Comparison of ENCODE assay signal across 8 cellular contexts in the genomic region with DNA sequence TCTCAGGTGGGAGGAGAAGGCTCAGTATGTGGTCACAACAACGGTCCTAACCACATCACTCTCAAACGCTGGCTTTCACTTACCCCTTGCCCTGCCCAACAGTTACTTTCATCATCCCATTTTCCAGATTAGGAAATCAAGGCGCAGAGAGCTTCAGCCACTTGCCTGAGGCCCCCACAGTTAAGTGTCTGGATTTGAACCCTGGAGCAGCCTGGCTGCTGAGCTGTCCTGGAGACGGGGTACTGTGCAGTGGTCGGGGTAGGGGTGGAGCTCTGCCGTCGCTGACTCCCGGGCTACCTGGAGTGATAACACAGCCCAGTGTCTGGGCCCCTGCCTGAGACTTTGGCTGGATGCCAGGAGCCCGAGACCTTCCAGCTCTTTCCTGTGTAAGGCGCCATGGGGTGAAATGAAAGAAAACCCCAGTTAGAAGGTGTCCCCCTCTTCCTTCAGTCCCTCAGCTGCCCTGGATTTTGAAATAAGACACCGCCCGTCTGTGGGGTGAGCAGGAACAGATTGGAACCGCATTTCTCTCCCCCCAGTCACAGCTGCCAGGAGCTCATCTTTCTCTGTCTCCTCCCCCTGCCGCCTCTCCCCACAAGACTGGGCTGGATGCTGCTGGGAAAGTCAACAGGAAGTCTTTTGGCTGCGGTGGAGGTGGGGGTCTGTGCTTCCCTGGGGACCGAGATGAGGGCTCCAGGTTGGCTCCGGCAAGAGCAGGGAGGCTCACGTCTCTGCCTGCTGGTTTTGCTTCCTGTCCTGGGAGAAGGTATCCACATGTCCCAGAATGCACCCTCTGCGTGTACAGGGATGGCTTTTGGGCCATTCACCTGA.
DNase-seq lines count a peak whose midpoint lies in the region; ATAC-seq, FAIRE-seq and TF ChIP-seq lines count a peak whose summit lies in the region.

No MANE protein-coding gene starts in this region.

- no peaks in the 10 kb centered on the region for H3K27me3 Mint-ChIP-seq in nephron progenitor cell (ENCODE audit: low read depth, poor library complexity)

- no peak overlapping the region; a peak in 1 of 7 replicates for H3K9ac ChIP-seq in H1 (replicated peaks in 1 of 4; ENCODE audit: extremely low read depth in 1 of 4, low read depth in 3 of 4, low read length in 3 of 4)

- DNase-seq in GM18507 (ENCODE audit: extremely low spot score, insufficient read length, low read depth): no peak
- DNase-seq in NCI-H2081 treated with DMSO at 0.1 percent for 48 hours (lab: John Stamatoyannopoulos, UW): peak; percentile 95
- DNase-seq in H1 (ENCODE audit: low read depth in 1 of 2, low spot score in 2 of 2): peak in 1 of 2 experiments; percentile 69
- peak; percentile 69 for DNase-seq in nephron progenitor cell
- no peak for DNase-seq in SKM-1 (lab: John Stamatoyannopoulos, UW; ENCODE audit: unreplicated experiment)

- H3K23me2 ChIP-seq in H1 (ENCODE audit: low read depth, low read length): no peaks in the 10 kb centered on the region

- peaks cover 0 to 61% of the 10 kb centered on the region in 2 experiments; a peak in 2 of 4 replicates for H3K79me2 ChIP-seq in H1 (ENCODE audit: control insufficient read depth in 1 of 2, insufficient read depth in 2 of 2, low read length in 2 of 2)

- peak overlapping the region; percentile 14 for H4K91ac ChIP-seq in H1 (replicated peaks; ENCODE audit: insufficient read length, low read length)

- no peaks in the 10 kb centered on the region for H3K9me3 Mint-ChIP-seq in nephron progenitor cell

- H2AK5ac ChIP-seq in H1 (ENCODE audit: low read depth, low read length): peak overlapping the region; percentile 95

- peak overlapping the region; percentile 48 for H4K5ac ChIP-seq in H1 (ENCODE audit: insufficient read length, low read depth, low read length)

- ATAC-seq in GM19395 (IDR thresholded peaks at IDR 0.05; ENCODE audit: unreplicated experiment) (no peak), HG03565 (IDR thresholded peaks at IDR 0.05; ENCODE audit: unreplicated experiment) (no peak)

- TF ChIP-seq POLR2A in H1 (IDR thresholded peaks at IDR 0.05; ENCODE audit: control extremely low read depth in 1 of 2, low read depth in 2 of 2, low read length in 2 of 2): no peak

- no peak overlapping the region for H3K23ac ChIP-seq in H1 (ENCODE audit: insufficient read length)

- H3K4ac ChIP-seq in H1 (replicated peaks; ENCODE audit: insufficient read length, low read depth, low read length): peak overlapping the region; percentile 55

- H3K18ac ChIP-seq in H1 (ENCODE audit: extremely low read depth, low read length): peak overlapping the region; percentile 88

- H3K4me1 ChIP-seq in H1 (replicated peaks in 1 of 4; ENCODE audit: control insufficient read depth in 3 of 4, insufficient read depth in 4 of 4, low read length in 3 of 4): peaks cover 7 to 52% (median 42%) of the 10 kb centered on the region in 4 experiments

- POLR2A ChIA-PET in H1 (lab: Charles Lee; ENCODE audit: partially characterized antibody): interaction anchor here (1.0 to 3.5 kb wide), 10 partner anchors 9 to 80 kb away, joined by 3 to 16 read pairs (median 4); no protein-coding TSS in a partner anchor

- TF ChIP-seq EP300 in H1 (IDR thresholded peaks at IDR 0.05; ENCODE audit: borderline replicate concordance in 1 of 2, low read depth in 2 of 2, low read length in 2 of 2): no peak

- peak overlapping the region; percentile 30 to 58 for H3K4me2 ChIP-seq in H1 (ENCODE audit: insufficient read depth in 1 of 2, low read depth in 2 of 2, low read length in 2 of 2)

- H3K9me3 ChIP-seq in H1 (ENCODE audit: insufficient read depth in 2 of 2, low read depth in 1 of 2, low read length in 1 of 2): no peaks in the 10 kb centered on the region

- H2BK5ac ChIP-seq in H1 (ENCODE audit: low read depth, low read length): peak overlapping the region; percentile 93

- peak overlapping the region; percentile 98 for H3K27ac Mint-ChIP-seq in nephron progenitor cell

- H3K4me1 Mint-ChIP-seq in nephron progenitor cell: peaks cover 74% of the 10 kb centered on the region

- TF ChIP-seq RAD21 in H1 (IDR thresholded peaks at IDR 0.05 in 1 of 2, conservative IDR thresholded peaks at IDR 0.05 in 1 of 2; ENCODE audit: low read depth in 2 of 2, low read length in 2 of 2): no peak

- H4K8ac ChIP-seq in H1 (ENCODE audit: extremely low read depth, insufficient read depth, low read length): no peak overlapping the region; the same call in 1 of the 2 replicates

- peak overlapping the region; percentile 9 for H2BK120ac ChIP-seq in H1 (replicated peaks; ENCODE audit: low read depth, low read length)

- FAIRE-seq in GM18507 (lab: Jason Lieb, UNC): peak; percentile 82
- FAIRE-seq in H1 (lab: Jason Lieb, UNC): no peak

- H2BK12ac ChIP-seq in H1 (ENCODE audit: low read depth, low read length): peak overlapping the region; percentile 97

- H2AFZ ChIP-seq in H1 (ENCODE audit: low read length): no peak overlapping the region

- peak overlapping the region; percentile 67 for H3K4me3 Mint-ChIP-seq in nephron progenitor cell

- H2BK20ac ChIP-seq in H1 (ENCODE audit: low read length): 0 out of 2 replicates have a peak overlapping the region, but pooled peaks have one; percentile 34

- WGBS in H1 (ENCODE audit: extremely low coverage in 1 of 2, insufficient coverage in 1 of 2, insufficient read length in 1 of 2, insufficient replicate concordance in 2 of 2, low coverage in 1 of 2, low lambda C conversion rate in 2 of 2, missing lambda C conversion rate in 1 of 2), 2 experiments: 38% methylated on average over 19 of the region's 19 CpGs; no CpG with 5 or more reads in 1 of the 2 experiments

- H3K14ac ChIP-seq in H1 (ENCODE audit: insufficient read length): no peak overlapping the region

- TF ChIP-seq CTCF in WI38 (IDR thresholded peaks at IDR 0.05; ENCODE audit: low read depth, low read length): no peak
- TF ChIP-seq CTCF in H1 (IDR thresholded peaks at IDR 0.05; ENCODE audit: control extremely low read depth in 1 of 3, insufficient read depth in 1 of 3, low read depth in 1 of 3, low read length in 3 of 3): no peak
- TF ChIP-seq CTCF in nephron progenitor cell (IDR thresholded peaks at IDR 0.05): no peak

- no peak overlapping the region for H3K56ac ChIP-seq in H1 (replicated peaks; ENCODE audit: insufficient read length, low read depth, low read length)

- H3K36me3 ChIP-seq in H1 (ENCODE audit: control insufficient read depth in 2 of 4, insufficient read depth in 4 of 4, low read length in 3 of 4): no peaks in the 10 kb centered on the region

- peak overlapping the region; percentile 83; the same call in 1 of the 2 replicates for H2BK15ac ChIP-seq in H1 (ENCODE audit: low read length)

- peaks cover 12 to 17% of the 10 kb centered on the region in 2 experiments for H4K20me1 ChIP-seq in H1 (replicated peaks in 1 of 2; ENCODE audit: control insufficient read depth in 1 of 2, insufficient read depth in 2 of 2, low read length in 2 of 2)

- H3K27ac ChIP-seq in H1 (ENCODE audit: low read depth, low read length): peak overlapping the region; percentile 70

- H3K4me3 ChIP-seq in WI38 (ENCODE audit: low read depth, low read length): peak overlapping the region; percentile 26; the same call in 1 of the 2 replicates
- H3K4me3 ChIP-seq in H1 (ENCODE audit: extremely low read depth in 1 of 4, insufficient read depth in 2 of 4, low read depth in 3 of 4, low read length in 4 of 4): peak overlapping the region in 1 of 4 experiments; percentile 3; a peak in 1 of 8 replicates

- H3K36me3 Mint-ChIP-seq in nephron progenitor cell (ENCODE audit: low read depth): no peaks in the 10 kb centered on the region

- H3K79me1 ChIP-seq in H1 (ENCODE audit: low read depth, low read length): peaks cover 24% of the 10 kb centered on the region

- CTCF ChIA-PET in H1 (lab: Charles Lee; ENCODE audit: partially characterized antibody): interaction anchor here (1.1 to 39.2 kb wide), 9 partner anchors 8 to 73 kb away, joined by 3 to 512 read pairs (median 5); no protein-coding TSS in a partner anchor

- no peaks in the 10 kb centered on the region for H3K27me3 ChIP-seq in H1 (replicated peaks in 1 of 4; ENCODE audit: control insufficient read depth in 3 of 4, extremely low read depth in 1 of 4, insufficient read depth in 3 of 4, low read length in 3 of 4)

TF ChIP-seq in H1, 55 proteins besides CTCF, POLR2A, EP300 and RAD21:
- TF ChIP-seq HDAC2 (IDR thresholded peaks at IDR 0.05; ENCODE audit: borderline replicate concordance in 1 of 2, low read depth in 2 of 2, low read length in 2 of 2): 0 out of 4 replicates have a peak, but pooled peaks of 1 of the 2 experiments have one; percentile 50
- 0 out of 2 replicates have a peak, but pooled peaks have one; percentile 7 for TF ChIP-seq TAF1 (IDR thresholded peaks at IDR 0.05; ENCODE audit: low read depth, low read length)
- no peak for TF ChIP-seq GTF2F1 (IDR thresholded peaks at IDR 0.05; ENCODE audit: borderline replicate concordance, low read depth, low read length)
- TF ChIP-seq SUZ12 (IDR thresholded peaks at IDR 0.05; ENCODE audit: low read length): no peak
- no peak for TF ChIP-seq CTBP2 (IDR thresholded peaks at IDR 0.05; ENCODE audit: borderline replicate concordance, insufficient read depth, insufficient read length, low read length)
- TF ChIP-seq SP1 (IDR thresholded peaks at IDR 0.05; ENCODE audit: low read depth, low read length): no peak
- TF ChIP-seq RFX5 (IDR thresholded peaks at IDR 0.05; ENCODE audit: borderline replicate concordance, low read depth, low read length): no peak
- no peak for TF ChIP-seq ZNF274 (IDR thresholded peaks at IDR 0.05; ENCODE audit: borderline replicate concordance, extremely low read depth, low read length)
- TF ChIP-seq CHD2 (IDR thresholded peaks at IDR 0.05; ENCODE audit: low read length): no peak
- 0 out of 2 replicates have a peak, but pooled peaks have one; percentile 52 for TF ChIP-seq TCF12 (IDR thresholded peaks at IDR 0.05; ENCODE audit: low read depth, low read length)
- TF ChIP-seq KDM1A (IDR thresholded peaks at IDR 0.05; ENCODE audit: borderline replicate concordance, low read length): peak; percentile 84; the same call in 1 of the 2 replicates

Comparison
In these comparisons a context has a peak if more than half of its experiments do, and no peak if none do; other contexts are left out.
1. DNase-seq: peak in NCI-H2081 treated with DMSO at 0.1 percent for 48 hours (single experiment) and nephron progenitor cell (single experiment); none in GM18507 (single experiment) and SKM-1 (single experiment).